ENCODE assay signal across 8 cellular contexts in the genomic region with DNA sequence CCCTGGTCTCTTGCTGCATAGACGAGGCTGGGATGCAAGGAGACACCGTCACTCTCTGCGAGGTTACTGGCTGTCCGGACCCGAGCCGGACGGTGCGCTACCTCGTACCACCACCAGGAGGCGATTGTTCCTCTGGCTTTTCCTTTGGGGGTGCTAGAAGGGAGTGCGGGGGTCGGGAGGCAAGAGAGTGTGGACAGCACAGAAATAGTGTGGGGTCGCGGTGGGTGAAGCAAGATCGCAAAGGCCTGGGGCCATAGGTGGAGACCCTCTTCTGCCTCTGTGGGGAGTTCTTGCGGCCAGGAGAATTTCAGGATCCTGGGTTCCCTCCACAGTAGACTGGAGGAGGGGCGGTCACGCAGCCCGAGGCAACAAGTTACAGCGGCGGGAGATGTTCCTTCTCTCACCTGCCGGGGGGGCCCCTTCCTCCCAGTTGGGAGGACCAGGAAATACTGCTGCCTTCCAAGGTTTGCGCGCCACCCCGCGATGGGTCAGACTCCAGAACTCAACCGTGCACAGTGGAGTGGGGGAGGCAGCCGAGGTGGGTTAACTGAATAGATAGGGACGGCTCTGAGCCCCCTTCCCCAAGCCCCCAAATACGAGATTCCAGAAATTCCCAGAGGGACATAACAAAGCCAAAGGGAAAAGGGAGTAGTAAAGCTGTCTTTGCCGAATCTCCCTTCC. TPM values are rescaled to one million over a fixed set of nuclear protein-coding genes. Genes with fewer than 3 reads are reported as not detected.
DNase-seq lines count a peak whose midpoint lies in the region; ATAC-seq and TF ChIP-seq lines count a peak whose summit lies in the region.

No MANE protein-coding gene starts in this region.

- H3K4me3 ChIP-seq in DND-41 (ENCODE audit: low read depth in 1 of 2, low read length in 2 of 2) (no peak overlapping the region), right lobe of liver (no peak overlapping the region)

- H3K4me2 ChIP-seq in DND-41 (ENCODE audit: insufficient read depth, low read length) = no peak overlapping the region

- H2AFZ ChIP-seq in DND-41 (ENCODE audit: low read depth, low read length) = no peak overlapping the region

- 4% methylated on average over 15 of the region's 31 CpGs for WGBS in right lobe of liver (ENCODE audit: insufficient coverage, low coverage, low lambda C conversion rate, missing lambda C conversion rate)

- peaks cover 12% of the 10 kb centered on the region for H3K4me1 Mint-ChIP-seq in chondrocyte (ENCODE audit: low read depth)

- intact Hi-C loops in right lobe of liver (cut with DNase I) = no loop called here

- ATAC-seq in DND-41 (ENCODE audit: insufficient read depth, low read depth) (no peak), right lobe of liver (peak; percentile 39 to 57 (median 50)), GM21576 (IDR thresholded peaks at IDR 0.05; ENCODE audit: unreplicated experiment) (no peak)

- H3K9me3 Mint-ChIP-seq in chondrocyte (ENCODE audit: low read depth) = no peaks in the 10 kb centered on the region

- H3K27me3 Mint-ChIP-seq in chondrocyte (ENCODE audit: low read depth) = peaks cover 53% of the 10 kb centered on the region

- peaks cover 4% of the 10 kb centered on the region; the same call in 1 of the 2 replicates for H4K20me1 ChIP-seq in DND-41 (ENCODE audit: insufficient read depth, low read length)

- no peaks in the 10 kb centered on the region for H3K36me3 Mint-ChIP-seq in chondrocyte (ENCODE audit: low read depth)

- H3K27ac Mint-ChIP-seq in chondrocyte (ENCODE audit: unreplicated experiment) = no peak overlapping the region

- no peak for TF ChIP-seq POLR2A in right lobe of liver (IDR thresholded peaks at IDR 0.05)

- H3K79me2 ChIP-seq in DND-41 (ENCODE audit: insufficient read depth, low read length) = no peaks in the 10 kb centered on the region

- H3K4me3 Mint-ChIP-seq in chondrocyte (ENCODE audit: unreplicated experiment) = peak overlapping the region; percentile 51

- no peak overlapping the region for H3K27ac ChIP-seq in DND-41 (ENCODE audit: low read length)
- no peak overlapping the region for H3K27ac ChIP-seq in right lobe of liver

- no peaks in the 10 kb centered on the region for H3K27me3 ChIP-seq in DND-41 (ENCODE audit: insufficient read depth, low read length, poor library complexity)
- no peaks in the 10 kb centered on the region for H3K27me3 ChIP-seq in right lobe of liver

- no peak overlapping the region for H3K9ac ChIP-seq in DND-41 (ENCODE audit: low read depth, low read length)

- H3K4me1 ChIP-seq in DND-41 (ENCODE audit: insufficient read depth, low read length) = peaks cover 5% of the 10 kb centered on the region; the same call in 1 of the 2 replicates
- peaks cover 0 to 4% (median 0%) of the 10 kb centered on the region in 4 donors for H3K4me1 ChIP-seq in right lobe of liver

- H3K9me3 ChIP-seq in DND-41 (ENCODE audit: insufficient read depth, low read length, severe bottlenecking) (no peaks in the 10 kb centered on the region), right lobe of liver (no peaks in the 10 kb centered on the region)

- DNase-seq in DND-41 (peak; percentile 45), chondrocyte (ENCODE audit: low spot score) (no peak), right lobe of liver (peak; percentile 58 to 70 (median 66)), NCI-H1092 treated with DMSO at 0.1 percent for 48 hours (lab: John Stamatoyannopoulos, UW) (no peak)
- peak; percentile 77 for DNase-seq in activated CD4-positive, CD25-positive, alpha-beta regulatory T cell treated with anti-CD3 and anti-CD28 coated beads, Interleukin-2, amount 50 U/mL, for 72 hours
- peak; percentile 49 to 50 for DNase-seq in stimulated activated CD8-positive, alpha-beta memory T cell treated with anti-CD3 and anti-CD28 coated beads, Interleukin-2, amount 100 ng/mL, for 1 hour (ENCODE audit: low read depth in 2 of 2)

- TF ChIP-seq CTCF in DND-41 (IDR thresholded peaks at IDR 0.05; ENCODE audit: borderline replicate concordance, extremely low read depth, low read length, poor library complexity, severe bottlenecking) = peak; percentile 80
- TF ChIP-seq CTCF in LNCAP (IDR thresholded peaks at IDR 0.05) = peak; percentile 82
- TF ChIP-seq CTCF in chondrocyte (IDR thresholded peaks at IDR 0.05) = peak; percentile 89
- TF ChIP-seq CTCF in right lobe of liver (IDR thresholded peaks at IDR 0.05) = peak; percentile 54 to 68 (median 61)

- H3K36me3 ChIP-seq in DND-41 (ENCODE audit: insufficient read depth, low read length) (peaks cover 21% of the 10 kb centered on the region), right lobe of liver (no peaks in the 10 kb centered on the region)

RNA-seq across cellular contexts. Expression of gene PHOSPHO1, which starts 6.9 kb away (rescaled TPM):
- total RNA-seq in chondrocyte (0.36 TPM in 1 of 3 replicates, not detected in the others), right lobe of liver (under 1 TPM in 4 of 6 experiments, not detected in 2; 0.16 to 0.71 (median 0.41) TPM)

RNA-seq across cellular contexts. Expression of gene ABI3, which starts 13.2 kb away (rescaled TPM):
- not detected in 3 replicates for total RNA-seq in chondrocyte
- 1 to 10 TPM; 3.0 to 9.7 (median 3.8) TPM for total RNA-seq in right lobe of liver

RNA-seq across cellular contexts. Expression of gene GNGT2, which starts 13.3 kb away (rescaled TPM):
- total RNA-seq in chondrocyte = not detected in 3 replicates
- 1 to 10 TPM in 4 of 6 experiments, under 1 TPM in 2; 0.61 to 1.6 (median 1.2) TPM for total RNA-seq in right lobe of liver

Comparison
In these comparisons a context has a peak if more than half of its experiments do, and no peak if none do; other contexts are left out.
1. ATAC-seq: peak in right lobe of liver (4 of 4); none in DND-41 (single experiment) and GM21576 (single experiment).
2. DNase-seq: peak in DND-41 (single experiment), activated CD4-positive, CD25-positive, alpha-beta regulatory T cell treated with anti-CD3 and anti-CD28 coated beads, Interleukin-2, amount 50 U/mL, for 72 hours (single experiment), right lobe of liver (3 of 3) and stimulated activated CD8-positive, alpha-beta memory T cell treated with anti-CD3 and anti-CD28 coated beads, Interleukin-2, amount 100 ng/mL, for 1 hour (2 of 2); none in chondrocyte (single experiment) and NCI-H1092 treated with DMSO at 0.1 percent for 48 hours (single experiment).
3. Peak in every context shown above with its lines, with median percentiles within 50 percentile points of each other: CTCF ChIP-seq.